In genomic region chr6:31354248-31354647, GRCh38 we compare ENCODE assay signal across 11 cellular contexts. TPM values are rescaled to one million over a fixed set of nuclear protein-coding genes. Genes with fewer than 3 reads are reported as not detected.
A peak's percentile ranks its signal among the peaks of the same experiment; 100 is the strongest.
DNase-seq lines count a peak whose midpoint lies in the region; ATAC-seq and TF ChIP-seq lines count a peak whose summit lies in the region.
"Had no signal": no experiment of that assay in that cellular context is flagged by ENCODE, and none has a peak within 500 bp of the region (broad histone marks: within the 10 kb centered on the region; RNA-seq: fewer than 3 reads in every experiment).

No MANE protein-coding gene starts in this region.

- no peak for ATAC-seq in HG03175 (IDR thresholded peaks at IDR 0.05; ENCODE audit: unreplicated experiment)
- no peak for ATAC-seq in GM18861 (IDR thresholded peaks at IDR 0.05; ENCODE audit: unreplicated experiment)
- no peak for ATAC-seq in left lobe of liver
- ATAC-seq: body of pancreas, pancreas had no signal

- H3K4me3 Mint-ChIP-seq in dendritic cell treated with granulocyte-macrophage colony-stimulating factor and Interleukin-4, amounts not matched to agents 40 ng/mL and 50 ng/mL, for 4 days = peak overlapping the region; percentile 91

- H3K4me1 ChIP-seq in OCI-LY7 (ENCODE audit: insufficient read depth, low read length, poor library complexity, severe bottlenecking) = peaks cover 76% of the 10 kb centered on the region
- peaks cover 19 to 64% (median 46%) of the 10 kb centered on the region in 6 donors for H3K4me1 ChIP-seq in spleen

- no peak for TF ChIP-seq CTCF in OCI-LY7 (conservative IDR thresholded peaks at IDR 0.05; ENCODE audit: low read length)
- no peak for TF ChIP-seq CTCF in spleen (IDR thresholded peaks at IDR 0.05 in 8 of 11, conservative IDR thresholded peaks at IDR 0.05 in 3 of 11)

- TF ChIP-seq POLR2A in spleen (IDR thresholded peaks at IDR 0.05) = no peak

- peak overlapping the region; percentile 95 for H3K4me3 ChIP-seq in OCI-LY7 (ENCODE audit: low read depth, low read length, poor library complexity, severe bottlenecking)
- H3K4me3 ChIP-seq in spleen = peak overlapping the region; percentile 61 to 87 (median 70)
- H3K4me3 ChIP-seq: body of pancreas had no signal

- no peaks in the 10 kb centered on the region; the same call in 1 of the 2 replicates for H4K20me1 ChIP-seq in OCI-LY7 (ENCODE audit: insufficient read depth, low read length)

- 24 to 57% (median 45%) methylated on average over 8 to 9 of the region's 9 CpGs for WGBS in spleen, 5 donors

- peaks cover 17% of the 10 kb centered on the region for H3K79me2 ChIP-seq in OCI-LY7 (ENCODE audit: insufficient read depth, low read depth, low read length)

- H3K27me3 Mint-ChIP-seq in dendritic cell treated with granulocyte-macrophage colony-stimulating factor and Interleukin-4, amounts not matched to agents 40 ng/mL and 50 ng/mL, for 4 days = no peaks in the 10 kb centered on the region

- H3K9me3 Mint-ChIP-seq in dendritic cell treated with granulocyte-macrophage colony-stimulating factor and Interleukin-4, amounts not matched to agents 40 ng/mL and 50 ng/mL, for 4 days = no peaks in the 10 kb centered on the region

- H3K27ac ChIP-seq in OCI-LY7 (ENCODE audit: low read depth, low read length, poor library complexity, severe bottlenecking) = no peak overlapping the region
- peak overlapping the region in 4 of 8 donors; percentile 92 to 98 (median 95) for H3K27ac ChIP-seq in spleen
- H3K27ac ChIP-seq: body of pancreas, pancreas had no signal

- H3K27ac Mint-ChIP-seq in dendritic cell treated with granulocyte-macrophage colony-stimulating factor and Interleukin-4, amounts not matched to agents 40 ng/mL and 50 ng/mL, for 4 days = no peak overlapping the region

- DNase-seq in activated effector memory CD4-positive, alpha-beta T cell treated with anti-CD3 and anti-CD28 coated beads, Interleukin-2, amount 50 U/mL, for 16 hours = peak; percentile 71
- DNase-seq in activated effector memory CD4-positive, alpha-beta T cell treated with Interleukin-2 at 50 U/mL for 16 hours = no peak
- DNase-seq in OCI-LY7 (ENCODE audit: low spot score) = no peak
- DNase-seq in spleen = no peak
- no peak for DNase-seq in left lobe of liver (ENCODE audit: low spot score)
- DNase-seq: body of pancreas, pancreas had no signal

- H3K4me2 ChIP-seq in OCI-LY7 (ENCODE audit: low read length) = peak overlapping the region; percentile 82

- POLR2A ChIA-PET in OCI-LY7 (lab: Charles Lee) = no interaction called here

- BruUV-seq in OCI-LY7 (replicated peaks; lab: Mats Ljungman, UMichigan) = no TSS peak

- CTCF ChIA-PET in OCI-LY7 (lab: Charles Lee; ENCODE audit: unreplicated experiment) = interaction anchor here (0.6 kb wide), 1 partner anchor 725 kb away, joined by 4 read pairs; no protein-coding TSS in a partner anchor

- no peaks in the 10 kb centered on the region for H3K27me3 ChIP-seq in spleen (replicated peaks in 1 of 7)
- H3K27me3 ChIP-seq: body of pancreas, pancreas, vagina had no signal

- peaks cover 59% of the 10 kb centered on the region for H3K4me1 Mint-ChIP-seq in dendritic cell treated with granulocyte-macrophage colony-stimulating factor and Interleukin-4, amounts not matched to agents 40 ng/mL and 50 ng/mL, for 4 days (ENCODE audit: low read depth)

- peaks cover 49% of the 10 kb centered on the region for H3K36me3 Mint-ChIP-seq in dendritic cell treated with granulocyte-macrophage colony-stimulating factor and Interleukin-4, amounts not matched to agents 40 ng/mL and 50 ng/mL, for 4 days (ENCODE audit: low read depth)

- H2AFZ ChIP-seq in OCI-LY7 (ENCODE audit: low read length) = no peak overlapping the region

- H3K36me3 ChIP-seq in OCI-LY7 (ENCODE audit: insufficient read depth, low read length) (peaks cover 39% of the 10 kb centered on the region), spleen (peaks cover 0 to 41% (median 27%) of the 10 kb centered on the region in 6 donors)
- H3K36me3 ChIP-seq: pancreas had no signal

- intact Hi-C loops in OCI-LY7 (cut with micrococcal nuclease; ENCODE audit: unreplicated experiment) = no loop called here
- intact Hi-C loops in dendritic cell treated with granulocyte-macrophage colony-stimulating factor and Interleukin-4, amounts not matched to agents 40 ng/mL and 50 ng/mL, for 4 days (cut with micrococcal nuclease) = no loop called here
- intact Hi-C loops in spleen (cut with DNase I; ENCODE audit: low total_unique reads) = loop anchor here (5.0 kb wide), 1 partner anchor 82 kb away; the partner anchor contains the start of gene HLA-C

- H3K9me2 ChIP-seq in OCI-LY7 (ENCODE audit: insufficient read depth, low read length) = no peaks in the 10 kb centered on the region

- H3K9me3 ChIP-seq in OCI-LY7 (ENCODE audit: low read length) = no peaks in the 10 kb centered on the region
- no peaks in the 10 kb centered on the region for H3K9me3 ChIP-seq in spleen
- H3K9me3 ChIP-seq: body of pancreas, pancreas, vagina had no signal

RNA-seq across cellular contexts. Expression of gene HLA-B, which starts 2.7 kb away (rescaled TPM):
- total RNA-seq in OCI-LY7 (2014; rRNA removed; shearing (Covaris generic)) = 223 and 258 TPM in 2 replicates
- 238 and 309 TPM in 2 replicates for total RNA-seq in OCI-LY7 (2022)
- 1,000 to 10,000 TPM; 3,415 to 5,675 (median 4,969) TPM for total RNA-seq in spleen
- 1,000 to 10,000 TPM; 2,503 to 3,140 (median 2,736) TPM for polyA plus RNA-seq in spleen
- 291 TPM for total RNA-seq in left lobe of liver

RNA-seq across cellular contexts. Expression of gene MICA, which starts 49.1 kb away (rescaled TPM):
- total RNA-seq in OCI-LY7 (2014; rRNA removed; shearing (Covaris generic)) = 11.9 and 15.3 TPM in 2 replicates
- total RNA-seq in OCI-LY7 (2022) (8.3 and 9.9 TPM in 2 replicates), spleen (10 to 100 TPM; 14.6 to 19.7 (median 15.2) TPM), left lobe of liver (6.3 TPM)
- polyA plus RNA-seq in spleen = 10 to 100 TPM in 2 of 3 donors, 1 to 10 TPM in 1; 7.8 to 27.4 (median 17.0) TPM

Comparison
In these comparisons a context has a peak if more than half of its experiments do, and no peak if none do; other contexts are left out.
1. RNA of gene HLA-B, which starts 2.7 kb away (total RNA-seq): 3,415 to 5,675 TPM in spleen; 291 TPM in left lobe of liver (single experiment) and 223 to 309 TPM in OCI-LY7; every median in the first group is over 10 times any median in the second.